ENCODE assay signal across 14 cellular contexts in genomic region chr15:83983634-83984458, GRCh38.
DNase-seq lines count a peak whose midpoint lies in the region; ATAC-seq and TF ChIP-seq lines count a peak whose summit lies in the region.
"Had no signal": no experiment of that assay in that cellular context is flagged by ENCODE, and none has a peak within 500 bp of the region (broad histone marks: within the 10 kb centered on the region; RNA-seq: fewer than 3 reads in every experiment).

No MANE protein-coding gene starts in this region.

- H3K9me3 Mint-ChIP-seq in T-helper 2 cell treated with Interferon-gamma antibody and Interleukin-4, amounts not matched to agents 5 μg/mL and 100 μg/mL, for 36 hours = no peaks in the 10 kb centered on the region
- peaks cover 0 to 3% (median 0%) of the 10 kb centered on the region in 7 donors for H3K9me3 Mint-ChIP-seq in CD14-positive monocyte
- H3K9me3 Mint-ChIP-seq: stimulated activated naive CD8-positive, alpha-beta T cell treated with anti-CD3 and anti-CD28 coated beads, Interleukin-15, Interleukin-2, amounts not matched to agents 100 ng/mL and 50 ng/mL, for 24 hours had no signal

- H3K4me1 Mint-ChIP-seq in T-helper 2 cell treated with Interferon-gamma antibody and Interleukin-4, amounts not matched to agents 5 μg/mL and 100 μg/mL, for 36 hours (ENCODE audit: low read depth) = peaks cover 2% of the 10 kb centered on the region
- H3K4me1 Mint-ChIP-seq in CD14-positive monocyte = no peaks in the 10 kb centered on the region

- ATAC-seq in GM18519 (IDR thresholded peaks at IDR 0.05; ENCODE audit: low FRiP score, unreplicated experiment) (peak; percentile 83), GM21529 (IDR thresholded peaks at IDR 0.05; ENCODE audit: unreplicated experiment) (peak; percentile 87), HG03159 (IDR thresholded peaks at IDR 0.05; ENCODE audit: unreplicated experiment) (peak; percentile 93)

- TF ChIP-seq CTCF in fibroblast of the aortic adventitia (IDR thresholded peaks at IDR 0.05; ENCODE audit: insufficient read depth, low read length) (no peak), ascending aorta (IDR thresholded peaks at IDR 0.05) (no peak), CD14-positive monocyte (IDR thresholded peaks at IDR 0.05) (no peak)

- H3K27ac Mint-ChIP-seq in T-helper 2 cell treated with Interferon-gamma antibody and Interleukin-4, amounts not matched to agents 5 μg/mL and 100 μg/mL, for 36 hours = no peak overlapping the region
- H3K27ac Mint-ChIP-seq in CD14-positive monocyte = no peak overlapping the region
- H3K27ac Mint-ChIP-seq: stimulated activated naive CD8-positive, alpha-beta T cell treated with anti-CD3 and anti-CD28 coated beads, Interleukin-15, Interleukin-2, amounts not matched to agents 100 ng/mL and 50 ng/mL, for 24 hours had no signal

- no peak overlapping the region for H3K4me3 Mint-ChIP-seq in T-helper 2 cell treated with Interferon-gamma antibody and Interleukin-4, amounts not matched to agents 5 μg/mL and 100 μg/mL, for 36 hours
- no peak overlapping the region for H3K4me3 Mint-ChIP-seq in CD14-positive monocyte
- H3K4me3 Mint-ChIP-seq: stimulated activated naive CD8-positive, alpha-beta T cell treated with anti-CD3 and anti-CD28 coated beads, Interleukin-15, Interleukin-2, amounts not matched to agents 100 ng/mL and 50 ng/mL, for 24 hours had no signal

- H3K4me3 ChIP-seq in fibroblast of the aortic adventitia (ENCODE audit: low read depth, low read length) (no peak overlapping the region), ascending aorta (no peak overlapping the region)
- H3K4me3 ChIP-seq: PC-9, spleen had no signal

- H3K36me3 ChIP-seq in ascending aorta = peaks cover 5 to 15% of the 10 kb centered on the region in 2 donors
- H3K36me3 ChIP-seq: spleen had no signal

- peak overlapping the region in 1 of 2 donors; percentile 22 for H3K27ac ChIP-seq in ascending aorta
- H3K27ac ChIP-seq: PC-9 had no signal

- no peaks in the 10 kb centered on the region for H3K36me3 Mint-ChIP-seq in T-helper 2 cell treated with Interferon-gamma antibody and Interleukin-4, amounts not matched to agents 5 μg/mL and 100 μg/mL, for 36 hours (ENCODE audit: low read depth)
- H3K36me3 Mint-ChIP-seq in CD14-positive monocyte = no peaks in the 10 kb centered on the region

- DNase-seq in fibroblast of the aortic adventitia (ENCODE audit: low read depth) (peak; percentile 6), SIG-M5 treated with dmso at 0.1 percent for 504 hours (lab: John Stamatoyannopoulos, UW; ENCODE audit: unreplicated experiment) (no peak), ascending aorta (ENCODE audit: low spot score in 2 of 2) (no peak), CD14-positive monocyte (ENCODE audit: low spot score) (no peak)
- DNase-seq in T-helper 2 cell treated with Interferon-gamma antibody and Interleukin-4, amounts not matched to agents 5 μg/mL and 100 μg/mL, for 36 hours (ENCODE audit: low spot score) = no peak
- DNase-seq: activated naive CD4-positive, alpha-beta T cell treated with anti-CD3 and anti-CD28 coated beads, Interleukin-2, amount 50 U/mL, for 16 hours; H7; hypothalamus; PC-9; spleen had no signal

- no peaks in the 10 kb centered on the region for H3K27me3 ChIP-seq in ascending aorta
- H3K27me3 ChIP-seq: spleen had no signal

- H3K27me3 Mint-ChIP-seq in T-helper 2 cell treated with Interferon-gamma antibody and Interleukin-4, amounts not matched to agents 5 μg/mL and 100 μg/mL, for 36 hours (ENCODE audit: low read depth) = peaks cover 7% of the 10 kb centered on the region
- H3K27me3 Mint-ChIP-seq in CD14-positive monocyte (ENCODE audit: low read depth in 3 of 3) = peaks cover 0 to 3% (median 2%) of the 10 kb centered on the region in 3 donors
- H3K27me3 Mint-ChIP-seq: stimulated activated naive CD8-positive, alpha-beta T cell treated with anti-CD3 and anti-CD28 coated beads, Interleukin-15, Interleukin-2, amounts not matched to agents 100 ng/mL and 50 ng/mL, for 24 hours had no signal

- H3K4me1 ChIP-seq in ascending aorta = peaks cover 0 to 3% of the 10 kb centered on the region in 2 donors
- H3K4me1 ChIP-seq: spleen had no signal

- intact Hi-C loops in ascending aorta (cut with DNase I) (no loop called here), CD14-positive monocyte (cut with micrococcal nuclease) (no loop called here)

- no peaks in the 10 kb centered on the region for H3K9me3 ChIP-seq in ascending aorta
- H3K9me3 ChIP-seq: spleen had no signal
